Comparison of ENCODE assay signal across 16 cellular contexts in the genomic region with DNA sequence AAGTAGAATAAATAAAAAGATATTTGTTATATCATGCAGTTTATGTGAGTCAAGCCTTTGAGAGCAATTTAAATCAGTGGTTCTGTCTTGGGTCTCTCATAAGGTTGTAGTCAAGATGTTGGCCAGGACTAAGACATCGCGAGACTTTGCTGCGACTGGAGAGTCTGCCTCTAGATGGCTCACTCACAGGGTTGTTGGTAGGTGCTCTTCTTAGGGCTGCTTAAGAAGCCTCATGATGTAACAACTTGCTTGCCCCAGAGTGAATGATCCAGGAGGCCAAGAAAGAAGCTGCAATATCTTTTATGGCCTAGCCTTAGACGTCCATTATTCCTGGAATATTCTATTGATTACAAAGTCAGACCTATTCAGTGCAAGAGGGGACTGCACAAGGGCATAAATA.
DNase-seq lines count a peak whose midpoint lies in the region; ATAC-seq, FAIRE-seq and TF ChIP-seq lines count a peak whose summit lies in the region.
"Had no signal": no experiment of that assay in that cellular context is flagged by ENCODE, and none has a peak within 500 bp of the region (broad histone marks: within the 10 kb centered on the region; RNA-seq: fewer than 3 reads in every experiment).

No MANE protein-coding gene starts in this region.

- no peaks in the 10 kb centered on the region for H3K27me3 Mint-ChIP-seq in GM23338 (ENCODE audit: insufficient read depth, low read depth, poor library complexity)
- H3K27me3 Mint-ChIP-seq: activated CD8-positive, alpha-beta T cell treated with anti-CD3 and anti-CD28 coated beads for 36 hours had no signal

- H2AFZ ChIP-seq in GM23338 (no peak overlapping the region), Loucy (ENCODE audit: low read length) (no peak overlapping the region)

- H3K36me3 ChIP-seq in GM23338 (ENCODE audit: insufficient read depth) (no peaks in the 10 kb centered on the region), Loucy (ENCODE audit: insufficient read depth, low read length) (no peaks in the 10 kb centered on the region), bronchial epithelial cell (ENCODE audit: control insufficient read depth, insufficient read depth, low read length) (no peaks in the 10 kb centered on the region), kidney epithelial cell (ENCODE audit: control insufficient read depth, insufficient read depth, low read length) (no peaks in the 10 kb centered on the region)
- H3K36me3 ChIP-seq: heart right ventricle, MG63, prostate gland had no signal

- H3K9me3 Mint-ChIP-seq in GM23338 = no peaks in the 10 kb centered on the region
- H3K9me3 Mint-ChIP-seq: activated CD8-positive, alpha-beta T cell treated with anti-CD3 and anti-CD28 coated beads for 36 hours had no signal

- H3K9me2 ChIP-seq in GM23338 (ENCODE audit: insufficient read depth) = peaks cover under 1% of the 10 kb centered on the region
- H3K9me2 ChIP-seq in Loucy (replicated peaks; ENCODE audit: low read depth, low read length) = no peaks in the 10 kb centered on the region

- H3K4me2 ChIP-seq in GM23338 = no peak overlapping the region
- H3K4me2 ChIP-seq in Loucy (ENCODE audit: low read depth, low read length, poor library complexity, severe bottlenecking) = no peak overlapping the region

- FAIRE-seq in bronchial epithelial cell (lab: Jason Lieb, UNC) = no peak
- FAIRE-seq: colon had no signal

- no peaks in the 10 kb centered on the region for H3K36me3 Mint-ChIP-seq in GM23338 (ENCODE audit: low read depth)

- H3K4me3 Mint-ChIP-seq in GM23338 = no peak overlapping the region
- H3K4me3 Mint-ChIP-seq: activated CD8-positive, alpha-beta T cell treated with anti-CD3 and anti-CD28 coated beads for 36 hours had no signal

- no peak overlapping the region for H3K27ac Mint-ChIP-seq in GM23338
- H3K27ac Mint-ChIP-seq: activated CD8-positive, alpha-beta T cell treated with anti-CD3 and anti-CD28 coated beads for 36 hours had no signal

- H3K9ac ChIP-seq in Loucy (ENCODE audit: low read depth, low read length, poor library complexity, severe bottlenecking) = no peak overlapping the region

- no peaks in the 10 kb centered on the region for H3F3A ChIP-seq in GM23338 (replicated peaks; ENCODE audit: low read depth)
- H3F3A ChIP-seq in Loucy (ENCODE audit: low read depth) = no peaks in the 10 kb centered on the region

- H3K4me1 Mint-ChIP-seq in GM23338 = peaks cover 16% of the 10 kb centered on the region

- ATAC-seq in GM23338 = peak; percentile 99
- no peak for ATAC-seq in HG03378 (IDR thresholded peaks at IDR 0.05; ENCODE audit: unreplicated experiment)
- ATAC-seq: activated CD8-positive, alpha-beta T cell treated with anti-CD3 and anti-CD28 coated beads for 36 hours; heart right ventricle; left ventricle myocardium superior had no signal

- H3K4me1 ChIP-seq in GM23338 (ENCODE audit: insufficient read depth) (peaks cover 16% of the 10 kb centered on the region), Loucy (ENCODE audit: insufficient read depth, low read length, poor library complexity, severe bottlenecking) (no peaks in the 10 kb centered on the region)
- H3K4me1 ChIP-seq: heart right ventricle, prostate gland had no signal

- no peaks in the 10 kb centered on the region for H3K9me3 ChIP-seq in Loucy (ENCODE audit: insufficient read depth, low read depth, low read length)
- H3K9me3 ChIP-seq: heart right ventricle, MG63, prostate gland had no signal

- no peak overlapping the region for H3K4me3 ChIP-seq in GM23338
- no peak overlapping the region for H3K4me3 ChIP-seq in Loucy (ENCODE audit: low read length, poor library complexity, severe bottlenecking)
- H3K4me3 ChIP-seq in bronchial epithelial cell (ENCODE audit: low read depth, low read length) = no peak overlapping the region
- H3K4me3 ChIP-seq in kidney epithelial cell (ENCODE audit: low read depth, low read length) = no peak overlapping the region
- H3K4me3 ChIP-seq: heart right ventricle, MG63, prostate gland had no signal

- H3K27me3 ChIP-seq in GM23338 (ENCODE audit: insufficient read depth) (no peaks in the 10 kb centered on the region), Loucy (ENCODE audit: insufficient read depth, low read length, poor library complexity, severe bottlenecking) (no peaks in the 10 kb centered on the region), bronchial epithelial cell (ENCODE audit: control insufficient read depth, insufficient read depth, low read length) (no peaks in the 10 kb centered on the region), kidney epithelial cell (ENCODE audit: control insufficient read depth, insufficient read depth, low read length) (no peaks in the 10 kb centered on the region)
- H3K27me3 ChIP-seq: heart right ventricle, MG63 had no signal

- TF ChIP-seq CTCF in GM23338 (conservative IDR thresholded peaks at IDR 0.05; ENCODE audit: low read depth in 2 of 2) (peak; percentile 46 to 83; a peak in 3 of 4 replicates), Loucy (conservative IDR thresholded peaks at IDR 0.05; ENCODE audit: low read length) (peak; percentile 58), bronchial epithelial cell (IDR thresholded peaks at IDR 0.05; ENCODE audit: insufficient read depth, low read length, severe bottlenecking) (peak; percentile 9), kidney epithelial cell (IDR thresholded peaks at IDR 0.05; ENCODE audit: insufficient read depth, low read length, poor library complexity, severe bottlenecking) (peak; percentile 7)

- no peak overlapping the region for H3K27ac ChIP-seq in GM23338 (ENCODE audit: low read depth)
- H3K27ac ChIP-seq: epithelial cell of prostate, heart right ventricle, prostate gland had no signal

- H4K20me1 ChIP-seq in GM23338 (replicated peaks; ENCODE audit: insufficient read depth) = no peaks in the 10 kb centered on the region
- no peaks in the 10 kb centered on the region for H4K20me1 ChIP-seq in Loucy (ENCODE audit: insufficient read depth, low read length, poor library complexity, severe bottlenecking)

- DNase-seq in GM23338 (ENCODE audit: low spot score) (peak; percentile 77), bronchial epithelial cell (ENCODE audit: low read depth) (no peak), kidney epithelial cell (ENCODE audit: low read depth) (no peak), DMS 273 (lab: John Stamatoyannopoulos, UW; ENCODE audit: unreplicated experiment) (no peak), COLO829 (ENCODE audit: low spot score) (no peak)
- DNase-seq: activated CD8-positive, alpha-beta T cell treated with anti-CD3 and anti-CD28 coated beads for 36 hours; heart right ventricle; left ventricle myocardium superior; MG63; NCI-H2171; NK-92 treated with Interleukin-12 subunit alpha and Interleukin-12 subunit beta, amount 100 ng/mL, for 24 hours had no signal

- H3K79me2 ChIP-seq in GM23338 (replicated peaks; ENCODE audit: insufficient read depth) (no peaks in the 10 kb centered on the region), Loucy (ENCODE audit: insufficient read depth, low read length) (no peaks in the 10 kb centered on the region)

Comparison
In these comparisons a context has a peak if more than half of its experiments do, and no peak if none do; other contexts are left out.
1. CTCF ChIP-seq: peak in every context shown above with its lines; median percentile 64 in GM23338; 58 in Loucy; 9 in bronchial epithelial cell; 7 in kidney epithelial cell.